In genomic region chr11:63023851-63024648, GRCh38 we compare ENCODE assay signal across 8 cellular contexts. TPM values are rescaled to one million over a fixed set of nuclear protein-coding genes. Genes with fewer than 3 reads are reported as not detected.
DNase-seq lines count a peak whose midpoint lies in the region; ATAC-seq, FAIRE-seq and TF ChIP-seq lines count a peak whose summit lies in the region.

No MANE protein-coding gene starts in this region.

- H3K4me2 ChIP-seq in BLaER1 treated with 17β-estradiol and CSF1 and Interleukin-3, amounts not matched to agents 10 nM and 100 nM = peak overlapping the region in 10 of 11 experiments; percentile 17 to 75 (median 42); a peak in 12 of 22 replicates

- no peak overlapping the region for H3K4me3 ChIP-seq in BLaER1 treated with 17β-estradiol and CSF1 and Interleukin-3, amounts not matched to agents 10 nM and 100 nM
- H3K4me3 ChIP-seq in cardiac fibroblast (replicated peaks in 1 of 2; ENCODE audit: low read depth in 2 of 2, low read length in 2 of 2) (no peak overlapping the region), kidney (ENCODE audit: low read length in 2 of 2) (no peak overlapping the region)

- no peaks in the 10 kb centered on the region for H3K36me3 ChIP-seq in BLaER1 treated with 17β-estradiol and CSF1 and Interleukin-3, amounts not matched to agents 10 nM and 100 nM
- no peaks in the 10 kb centered on the region for H3K36me3 ChIP-seq in kidney (ENCODE audit: control insufficient read depth in 1 of 2, insufficient read depth in 2 of 2, low read length in 2 of 2)

- H3K4me1 ChIP-seq in BLaER1 treated with 17β-estradiol and CSF1 and Interleukin-3, amounts not matched to agents 10 nM and 100 nM = peaks cover 0 to 10% (median 6%) of the 10 kb centered on the region in 10 experiments; a peak in 12 of 20 replicates
- H3K4me1 ChIP-seq in kidney (ENCODE audit: control insufficient read depth in 1 of 2, insufficient read depth in 1 of 2, low read depth in 1 of 2, low read length in 2 of 2) = peaks cover 0 to 6% of the 10 kb centered on the region in 2 donors

- H3K9me3 ChIP-seq in BLaER1 treated with 17β-estradiol and CSF1 and Interleukin-3, amounts not matched to agents 10 nM and 100 nM (replicated peaks in 1 of 11) = peaks cover 0 to 4% (median 0%) of the 10 kb centered on the region in 11 experiments; a peak in 1 of 22 replicates
- H3K9me3 ChIP-seq in kidney (ENCODE audit: control insufficient read depth in 1 of 2, low read length in 2 of 2) = no peaks in the 10 kb centered on the region

- peaks cover 29% of the 10 kb centered on the region for H3K27me3 Mint-ChIP-seq in activated B cell treated with CpG ODN at 0.5 μM for 24 hours

- peak; percentile 89 for DNase-seq in NCI-H2227 (lab: John Stamatoyannopoulos, UW; ENCODE audit: unreplicated experiment)
- peak; percentile 75 for DNase-seq in activated B cell treated with CpG ODN at 0.5 μM for 24 hours
- DNase-seq in cardiac fibroblast (ENCODE audit: low read depth in 2 of 2) = peak; percentile 73 to 78
- DNase-seq in kidney = peak; percentile 92
- DNase-seq in stimulated activated CD4-positive, alpha-beta T cell treated with anti-CD3 and anti-CD28 coated beads, Interleukin-1b, Interleukin-23, amount 100 ng/mL, for 24 hours (ENCODE audit: low read depth in 4 of 4, low spot score in 1 of 4) = peak; percentile 79 to 93 (median 85)

- no peak overlapping the region for H3K4me3 Mint-ChIP-seq in activated B cell treated with CpG ODN at 0.5 μM for 24 hours

- peak; percentile 99 for TF ChIP-seq CTCF in activated B cell treated with CpG ODN at 0.5 μM for 24 hours (IDR thresholded peaks at IDR 0.05)
- TF ChIP-seq CTCF in cardiac fibroblast (IDR thresholded peaks at IDR 0.05; ENCODE audit: low read depth, low read length) = peak; percentile 100
- TF ChIP-seq CTCF in kidney (IDR thresholded peaks at IDR 0.05; ENCODE audit: borderline replicate concordance, extremely low read depth, insufficient read depth) = peak; percentile 100

- intact Hi-C loops in activated B cell treated with CpG ODN at 0.5 μM for 24 hours (cut with micrococcal nuclease) = loop anchor here (1.0 to 5.0 kb wide), 3 partner anchors 102 to 643 kb away; partner anchors contain the start of gene CHRM1
- intact Hi-C loops in kidney (cut with DNase I) = loop anchor here (5.0 kb wide), 1 partner anchor 117 kb away; no protein-coding TSS in a partner anchor

- H3K27ac ChIP-seq in BLaER1 treated with 17β-estradiol and CSF1 and Interleukin-3, amounts not matched to agents 10 nM and 100 nM = no peak overlapping the region
- peak overlapping the region; percentile 8 to 20 for H3K27ac ChIP-seq in kidney (ENCODE audit: low read depth in 2 of 2, low read length in 2 of 2)

- ATAC-seq in GM21723 (IDR thresholded peaks at IDR 0.05; ENCODE audit: unreplicated experiment) (peak; percentile 54), activated B cell treated with CpG ODN at 0.5 μM for 24 hours (ENCODE audit: low read depth) (peak; percentile 94), HG03520 (IDR thresholded peaks at IDR 0.05; ENCODE audit: unreplicated experiment) (no peak)

- no peaks in the 10 kb centered on the region for H3K36me3 Mint-ChIP-seq in activated B cell treated with CpG ODN at 0.5 μM for 24 hours (ENCODE audit: low read depth)

- H3K9me3 Mint-ChIP-seq in activated B cell treated with CpG ODN at 0.5 μM for 24 hours = no peaks in the 10 kb centered on the region

- CTCF ChIA-PET in activated B cell treated with CpG ODN at 0.5 μM for 24 hours (lab: Charles Lee) = interaction anchor here (0.6 to 8.3 kb wide), 6 partner anchors 10 to 625 kb away, joined by 3 to 227 read pairs (median 4); no protein-coding TSS in a partner anchor

- H4K20me1 ChIP-seq in BLaER1 treated with 17β-estradiol and CSF1 and Interleukin-3, amounts not matched to agents 10 nM and 100 nM = peaks cover 0 to 5% (median 0%) of the 10 kb centered on the region in 11 experiments; a peak in 1 of 22 replicates

- H3K27ac Mint-ChIP-seq in activated B cell treated with CpG ODN at 0.5 μM for 24 hours = no peak overlapping the region

- H3K9ac ChIP-seq in BLaER1 treated with 17β-estradiol and CSF1 and Interleukin-3, amounts not matched to agents 10 nM and 100 nM = 0 out of 22 replicates have a peak overlapping the region, but pooled peaks of 1 of the 11 experiments have one; percentile 16
- H3K9ac ChIP-seq in kidney (ENCODE audit: low read length in 2 of 2) = no peak overlapping the region

- no peak for FAIRE-seq in kidney (lab: Jason Lieb, UNC)

- no peaks in the 10 kb centered on the region for H3K27me3 ChIP-seq in BLaER1 treated with 17β-estradiol and CSF1 and Interleukin-3, amounts not matched to agents 10 nM and 100 nM

- POLR2A ChIA-PET in activated B cell treated with CpG ODN at 0.5 μM for 24 hours (lab: Charles Lee) = no interaction called here

- peaks cover 4% of the 10 kb centered on the region for H3K4me1 Mint-ChIP-seq in activated B cell treated with CpG ODN at 0.5 μM for 24 hours

RNA-seq across cellular contexts. Expression of gene SLC22A8, which starts 8.4 kb away (rescaled TPM):
- total RNA-seq in activated B cell treated with CpG ODN at 0.5 μM for 24 hours (not detected in 2 replicates), kidney (0.41 TPM)
- 447 TPM for polyA plus RNA-seq in kidney (ENCODE audit: insufficient read depth, low read depth, low replicate concordance)

RNA-seq across cellular contexts. Expression of gene SLC22A6, which starts 39.3 kb away (rescaled TPM):
- total RNA-seq in activated B cell treated with CpG ODN at 0.5 μM for 24 hours (not detected in 2 replicates), kidney (2.4 TPM)
- polyA plus RNA-seq in kidney (ENCODE audit: insufficient read depth, low read depth, low replicate concordance) = 362 TPM

Comparison
In these comparisons a context has a peak if more than half of its experiments do, and no peak if none do; other contexts are left out.
1. H3K27ac ChIP-seq: peak in kidney (2 of 2); none in BLaER1 treated with 17β-estradiol and CSF1 and Interleukin-3, amounts not matched to agents 10 nM and 100 nM (0 of 11).
2. Peak in every context shown above with its lines, with median percentiles within 50 percentile points of each other: DNase-seq and CTCF ChIP-seq.